Comparison of ENCODE assay signal across 8 cellular contexts in the genomic region with DNA sequence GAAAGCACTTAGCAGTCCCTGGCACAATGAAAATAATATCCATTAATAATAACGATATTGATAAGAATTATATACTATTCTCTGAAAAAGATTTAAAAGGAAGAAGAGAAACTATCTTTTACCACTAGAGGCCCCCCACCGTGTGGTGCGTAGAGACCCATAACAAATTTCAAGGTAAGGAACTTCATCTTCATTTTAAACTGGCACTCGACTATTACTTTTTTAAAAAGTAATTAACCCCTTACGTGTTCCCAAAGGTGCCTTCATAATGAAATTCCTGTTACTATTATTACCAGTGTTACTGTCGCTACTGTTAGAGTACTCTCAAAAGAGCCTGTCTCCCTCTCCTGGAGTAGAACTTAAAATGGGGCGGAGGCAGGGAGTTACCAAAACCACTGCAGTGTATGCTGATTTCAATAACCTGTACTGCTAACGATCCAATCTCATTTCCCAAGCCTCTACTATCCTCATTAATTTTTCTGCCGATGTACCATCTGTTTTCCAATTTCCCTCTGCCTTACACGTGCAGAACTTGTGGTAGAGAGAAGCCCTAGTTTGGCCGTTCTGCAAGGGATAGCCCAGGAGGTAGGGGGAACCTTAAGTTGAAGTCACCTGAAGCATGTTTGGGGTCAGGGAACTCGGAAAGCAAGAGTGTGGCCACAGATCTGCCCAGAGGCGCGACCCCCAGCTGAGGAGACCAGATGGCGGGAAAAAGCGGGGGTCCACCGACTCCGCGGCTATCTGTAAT. TPM values are rescaled to one million over a fixed set of nuclear protein-coding genes. Genes with fewer than 3 reads are reported as not detected.
DNase-seq lines count a peak whose midpoint lies in the region; ATAC-seq and TF ChIP-seq lines count a peak whose summit lies in the region.

No MANE protein-coding gene starts in this region.

- no peaks in the 10 kb centered on the region for H3K9me3 Mint-ChIP-seq in activated T-helper 1 cell treated with anti-CD3 and anti-CD28 coated beads, Interleukin-12 subunit alpha, Interleukin-12 subunit beta, Interleukin-2, Interleukin-4 antibody, amounts not matched to agents 30 ng/mL and 10 ng/mL and 1 ng/mL, durations not matched to agents 14 hours and 24 hours and 36 hours

- H3K27ac ChIP-seq in heart right ventricle = peak overlapping the region in 1 of 10 donors; percentile 86
- H3K27ac ChIP-seq in spleen = peak overlapping the region; percentile 10 to 92 (median 86)

- ATAC-seq in HG03520 (IDR thresholded peaks at IDR 0.05; ENCODE audit: unreplicated experiment) = peak; percentile 18
- peak in 1 of 8 donors; percentile 43 for ATAC-seq in heart right ventricle
- ATAC-seq in GM18870 (IDR thresholded peaks at IDR 0.05; ENCODE audit: unreplicated experiment) = no peak

- H3K27me3 ChIP-seq in heart right ventricle (peaks cover 0 to 85% (median 0%) of the 10 kb centered on the region in 7 donors), spleen (replicated peaks in 1 of 7) (peaks cover 0 to 30% (median 6%) of the 10 kb centered on the region in 7 donors)

- intact Hi-C loops in activated T-helper 1 cell treated with anti-CD3 and anti-CD28 coated beads, Interleukin-12 subunit alpha, Interleukin-12 subunit beta, Interleukin-2, Interleukin-4 antibody, amounts not matched to agents 30 ng/mL and 10 ng/mL and 1 ng/mL, durations not matched to agents 14 hours and 24 hours and 36 hours (cut with micrococcal nuclease) = loop anchor here (1.0 to 10.0 kb wide), 5 partner anchors 21 to 463 kb away; partner anchors contain the start of gene MBNL3
- intact Hi-C loops in heart right ventricle (cut with DNase I) = no loop called here
- intact Hi-C loops in spleen (cut with DNase I; ENCODE audit: low total_unique reads) = no loop called here

- WGBS in heart right ventricle, 2 donors = 12 to 14% methylated on average over 19 of the region's 19 CpGs
- WGBS in spleen, 5 donors = 2 to 42% (median 3%) methylated on average over 13 to 19 of the region's 19 CpGs

- peaks cover 3% of the 10 kb centered on the region for H3K36me3 Mint-ChIP-seq in activated T-helper 1 cell treated with anti-CD3 and anti-CD28 coated beads, Interleukin-12 subunit alpha, Interleukin-12 subunit beta, Interleukin-2, Interleukin-4 antibody, amounts not matched to agents 30 ng/mL and 10 ng/mL and 1 ng/mL, durations not matched to agents 14 hours and 24 hours and 36 hours (ENCODE audit: low read depth)

- TF ChIP-seq CTCF in heart right ventricle (IDR thresholded peaks at IDR 0.05) (peak in 3 of 9 donors; percentile 16 to 22 (median 21)), spleen (IDR thresholded peaks at IDR 0.05 in 8 of 11, conservative IDR thresholded peaks at IDR 0.05 in 3 of 11) (peak in 2 of 11 experiments; percentile 17 to 20)

- H3K4me3 ChIP-seq in heart right ventricle = peak overlapping the region in 9 of 10 donors; percentile 41 to 72 (median 62)
- peak overlapping the region; percentile 43 to 86 (median 60) for H3K4me3 ChIP-seq in spleen

- H3K4me3 Mint-ChIP-seq in activated T-helper 1 cell treated with anti-CD3 and anti-CD28 coated beads, Interleukin-12 subunit alpha, Interleukin-12 subunit beta, Interleukin-2, Interleukin-4 antibody, amounts not matched to agents 30 ng/mL and 10 ng/mL and 1 ng/mL, durations not matched to agents 14 hours and 24 hours and 36 hours = peak overlapping the region; percentile 94

- H3K9me3 ChIP-seq in heart right ventricle (no peaks in the 10 kb centered on the region), spleen (no peaks in the 10 kb centered on the region)

- H3K36me3 ChIP-seq in heart right ventricle (no peaks in the 10 kb centered on the region), spleen (no peaks in the 10 kb centered on the region)

- peak; percentile 20 for DNase-seq in stimulated activated CD4-positive, alpha-beta T cell treated with anti-CD3 and anti-CD28 coated beads, Interleukin-15, amount 100 ng/mL, for 24 hours
- no peak for DNase-seq in stimulated activated CD4-positive, alpha-beta T cell treated with anti-CD3 and anti-CD28 coated beads, Interleukin-4, amount 100 ng/mL, for 4 hours
- DNase-seq in activated T-helper 1 cell treated with anti-CD3 and anti-CD28 coated beads, Interleukin-12 subunit alpha, Interleukin-12 subunit beta, Interleukin-2, Interleukin-4 antibody, amounts not matched to agents 30 ng/mL and 10 ng/mL and 1 ng/mL, durations not matched to agents 14 hours and 24 hours and 36 hours (ENCODE audit: low spot score) = no peak
- DNase-seq in heart right ventricle = no peak
- no peak for DNase-seq in spleen
- DNase-seq in globus pallidus (ENCODE audit: low spot score) = no peak

- no peak for TF ChIP-seq POLR2A in spleen (IDR thresholded peaks at IDR 0.05)

- H3K27ac Mint-ChIP-seq in activated T-helper 1 cell treated with anti-CD3 and anti-CD28 coated beads, Interleukin-12 subunit alpha, Interleukin-12 subunit beta, Interleukin-2, Interleukin-4 antibody, amounts not matched to agents 30 ng/mL and 10 ng/mL and 1 ng/mL, durations not matched to agents 14 hours and 24 hours and 36 hours = peak overlapping the region; percentile 84

- no peaks in the 10 kb centered on the region for H3K27me3 Mint-ChIP-seq in activated T-helper 1 cell treated with anti-CD3 and anti-CD28 coated beads, Interleukin-12 subunit alpha, Interleukin-12 subunit beta, Interleukin-2, Interleukin-4 antibody, amounts not matched to agents 30 ng/mL and 10 ng/mL and 1 ng/mL, durations not matched to agents 14 hours and 24 hours and 36 hours (ENCODE audit: insufficient read depth)

- H3K4me1 ChIP-seq in heart right ventricle (peaks cover 0 to 8% (median 0%) of the 10 kb centered on the region in 9 donors), spleen (peaks cover 0 to 47% (median 8%) of the 10 kb centered on the region in 6 donors)

- peaks cover 32% of the 10 kb centered on the region for H3K4me1 Mint-ChIP-seq in activated T-helper 1 cell treated with anti-CD3 and anti-CD28 coated beads, Interleukin-12 subunit alpha, Interleukin-12 subunit beta, Interleukin-2, Interleukin-4 antibody, amounts not matched to agents 30 ng/mL and 10 ng/mL and 1 ng/mL, durations not matched to agents 14 hours and 24 hours and 36 hours (ENCODE audit: low read depth)

RNA-seq across cellular contexts. Expression of gene STK26, which starts 0.8 kb away (rescaled TPM):
- total RNA-seq in activated T-helper 1 cell treated with anti-CD3 and anti-CD28 coated beads, Interleukin-12 subunit alpha, Interleukin-12 subunit beta, Interleukin-2, Interleukin-4 antibody, amounts not matched to agents 30 ng/mL and 10 ng/mL and 1 ng/mL, durations not matched to agents 14 hours and 24 hours and 36 hours = 57.1 and 59.3 TPM in 2 replicates
- 1 to 10 TPM in 6 of 10 donors, under 1 TPM in 4; 0.54 to 3.3 (median 1.2) TPM for total RNA-seq in heart right ventricle
- under 1 TPM; 0.70 to 0.80 TPM for polyA plus RNA-seq in heart right ventricle
- 10 to 100 TPM; 13.4 to 21.0 (median 16.0) TPM for total RNA-seq in spleen
- 10 to 100 TPM; 18.6 to 24.4 (median 22.3) TPM for polyA plus RNA-seq in spleen
